Comparison of ENCODE assay signal across 1 cellular context in the genomic region with DNA sequence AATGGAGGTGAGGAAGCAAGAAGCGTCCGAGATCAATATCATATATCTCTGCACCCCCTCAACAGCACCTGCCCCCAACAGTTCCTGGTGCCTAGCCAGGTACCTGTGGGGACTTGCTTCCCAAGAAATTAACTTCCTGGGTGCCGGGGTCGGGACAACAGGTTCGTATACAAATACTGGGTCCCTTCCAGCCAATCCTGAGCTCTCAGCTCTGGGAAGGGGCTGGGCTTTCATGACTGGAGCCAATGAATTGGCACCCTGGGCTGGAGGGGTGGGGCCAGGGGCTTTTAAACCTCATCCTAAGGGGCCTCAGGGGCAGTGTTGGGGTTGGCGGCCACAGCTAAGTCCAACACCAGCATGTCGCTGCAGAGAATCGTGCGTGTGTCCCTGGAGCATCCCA.
TF ChIP-seq lines count a peak whose summit lies in the region.

TSS of gene PADI3 (plus strand) at position 318 of the 400 bp plus-strand sequence. CDS start at position 358, 40 bp downstream.

TF ChIP-seq in K562, 482 proteins besides CTCF, POLR2A, EP300 and RAD21 (continued from another document):
- TF ChIP-seq, protein P1, sequence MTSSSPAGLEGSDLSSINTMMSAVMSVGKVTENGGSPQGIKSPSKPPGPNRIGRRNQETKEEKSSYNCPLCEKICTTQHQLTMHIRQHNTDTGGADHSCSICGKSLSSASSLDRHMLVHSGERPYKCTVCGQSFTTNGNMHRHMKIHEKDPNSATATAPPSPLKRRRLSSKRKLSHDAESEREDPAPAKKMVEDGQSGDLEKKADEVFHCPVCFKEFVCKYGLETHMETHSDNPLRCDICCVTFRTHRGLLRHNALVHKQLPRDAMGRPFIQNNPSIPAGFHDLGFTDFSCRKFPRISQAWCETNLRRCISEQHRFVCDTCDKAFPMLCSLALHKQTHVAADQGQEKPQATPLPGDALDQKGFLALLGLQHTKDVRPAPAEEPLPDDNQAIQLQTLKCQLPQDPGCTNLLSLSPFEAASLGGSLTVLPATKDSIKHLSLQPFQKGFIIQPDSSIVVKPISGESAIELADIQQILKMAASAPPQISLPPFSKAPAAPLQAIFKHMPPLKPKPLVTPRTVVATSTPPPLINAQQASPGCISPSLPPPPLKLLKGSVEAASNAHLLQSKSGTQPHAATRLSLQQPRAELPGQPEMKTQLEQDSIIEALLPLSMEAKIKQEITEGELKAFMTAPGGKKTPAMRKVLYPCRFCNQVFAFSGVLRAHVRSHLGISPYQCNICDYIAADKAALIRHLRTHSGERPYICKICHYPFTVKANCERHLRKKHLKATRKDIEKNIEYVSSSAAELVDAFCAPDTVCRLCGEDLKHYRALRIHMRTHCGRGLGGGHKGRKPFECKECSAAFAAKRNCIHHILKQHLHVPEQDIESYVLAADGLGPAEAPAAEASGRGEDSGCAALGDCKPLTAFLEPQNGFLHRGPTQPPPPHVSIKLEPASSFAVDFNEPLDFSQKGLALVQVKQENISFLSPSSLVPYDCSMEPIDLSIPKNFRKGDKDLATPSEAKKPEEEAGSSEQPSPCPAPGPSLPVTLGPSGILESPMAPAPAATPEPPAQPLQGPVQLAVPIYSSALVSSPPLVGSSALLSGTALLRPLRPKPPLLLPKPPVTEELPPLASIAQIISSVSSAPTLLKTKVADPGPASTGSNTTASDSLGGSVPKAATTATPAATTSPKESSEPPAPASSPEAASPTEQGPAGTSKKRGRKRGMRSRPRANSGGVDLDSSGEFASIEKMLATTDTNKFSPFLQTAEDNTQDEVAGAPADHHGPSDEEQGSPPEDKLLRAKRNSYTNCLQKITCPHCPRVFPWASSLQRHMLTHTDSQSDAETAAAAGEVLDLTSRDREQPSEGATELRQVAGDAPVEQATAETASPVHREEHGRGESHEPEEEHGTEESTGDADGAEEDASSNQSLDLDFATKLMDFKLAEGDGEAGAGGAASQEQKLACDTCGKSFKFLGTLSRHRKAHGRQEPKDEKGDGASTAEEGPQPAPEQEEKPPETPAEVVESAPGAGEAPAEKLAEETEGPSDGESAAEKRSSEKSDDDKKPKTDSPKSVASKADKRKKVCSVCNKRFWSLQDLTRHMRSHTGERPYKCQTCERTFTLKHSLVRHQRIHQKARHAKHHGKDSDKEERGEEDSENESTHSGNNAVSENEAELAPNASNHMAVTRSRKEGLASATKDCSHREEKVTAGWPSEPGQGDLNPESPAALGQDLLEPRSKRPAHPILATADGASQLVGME (CRISPR knock-in tag; IDR thresholded peaks at IDR 0.05): no peak
- TF ChIP-seq ZBTB7A (IDR thresholded peaks at IDR 0.05; ENCODE audit: borderline replicate concordance, control insufficient read depth, low read depth, low read length): peak; percentile 29; the same call in 1 of the 2 replicates
- 0 out of 2 replicates have a peak, but pooled peaks have one; percentile 25 for TF ChIP-seq FOXM1 (IDR thresholded peaks at IDR 0.05; ENCODE audit: low read depth)
- no peak for TF ChIP-seq FOXM1 (CRISPR knock-in tag; IDR thresholded peaks at IDR 0.05; ENCODE audit: low read depth)
